8 cellular contexts compared by ENCODE assay signal in genomic region chr19:16366433-16367268, GRCh38. TPM values are rescaled to one million over a fixed set of nuclear protein-coding genes. Genes with fewer than 3 reads are reported as not detected.
DNase-seq lines count a peak whose midpoint lies in the region; ATAC-seq, FAIRE-seq and TF ChIP-seq lines count a peak whose summit lies in the region.

No MANE protein-coding gene starts in this region.

- peaks cover 3% of the 10 kb centered on the region for H3K36me3 ChIP-seq in lower lobe of right lung

- intact Hi-C loops in lower lobe of right lung (cut with DNase I), result no loop called here

- peak overlapping the region; percentile 18 for H3K4me3 ChIP-seq in lower lobe of right lung

- peaks cover 54% of the 10 kb centered on the region for H3K4me1 ChIP-seq in lower lobe of right lung

- no peak for TF ChIP-seq POLR2A in GM12891 (IDR thresholded peaks at IDR 0.05; ENCODE audit: low read depth, low read length)

- no peak for TF ChIP-seq CTCF in lower lobe of right lung (IDR thresholded peaks at IDR 0.05)

- no peaks in the 10 kb centered on the region for H3K9me3 ChIP-seq in lower lobe of right lung

- peak overlapping the region; percentile 59 for H3K27ac ChIP-seq in lower lobe of right lung

- ATAC-seq in HG02885 (IDR thresholded peaks at IDR 0.05; ENCODE audit: poor library complexity, unreplicated experiment) (peak; percentile 49), lower lobe of right lung (peak; percentile 18 to 22)

- FAIRE-seq in GM12891 (lab: Jason Lieb, UNC), result no peak

- DNase-seq in GM12891 (ENCODE audit: insufficient read length, low spot score), result peak; percentile 52
- peak; percentile 24 for DNase-seq in UCSD-AML1 (lab: John Stamatoyannopoulos, UW; ENCODE audit: unreplicated experiment)
- peak; percentile 51 for DNase-seq in lower lobe of right lung
- DNase-seq in NCI-H1092 (lab: John Stamatoyannopoulos, UW), result no peak
- no peak for DNase-seq in DMS 273 treated with DMSO at 0.1 percent for 48 hours (lab: John Stamatoyannopoulos, UW)
- DNase-seq in cerebellar cortex (ENCODE audit: low spot score), result no peak
- no peak for DNase-seq in DMS79 (lab: John Stamatoyannopoulos, UW)

- H3K27me3 ChIP-seq in lower lobe of right lung (ENCODE audit: low read depth), result no peaks in the 10 kb centered on the region

TF ChIP-seq in GM12891, 5 proteins besides CTCF, POLR2A, EP300 and RAD21:
- TF ChIP-seq SPI1 (IDR thresholded peaks at IDR 0.05; ENCODE audit: low read depth, low read length) (peak; percentile 92), PAX5 (IDR thresholded peaks at IDR 0.05; ENCODE audit: insufficient read depth, low read length, severe bottlenecking) (no peak)

RNA-seq across cellular contexts. Expression of gene KLF2, which starts 42.0 kb away (rescaled TPM):
- 4.0 TPM for polyA plus RNA-seq in GM12891 (2012; ENCODE audit: low read depth, missing spikeins)
- 137 TPM for total RNA-seq in lower lobe of right lung

Comparison
In these comparisons a context has a peak if more than half of its experiments do, and no peak if none do; other contexts are left out.
1. DNase-seq: peak in GM12891 (single experiment), UCSD-AML1 (single experiment) and lower lobe of right lung (single experiment); none in NCI-H1092 (single experiment), DMS 273 treated with DMSO at 0.1 percent for 48 hours (single experiment), cerebellar cortex (single experiment) and DMS79 (single experiment).